In genomic region chr17:8189041-8189710, GRCh38 we compare ENCODE assay signal across 6 cellular contexts. TPM values are rescaled to one million over a fixed set of nuclear protein-coding genes. Genes with fewer than 3 reads are reported as not detected.
DNase-seq lines count a peak whose midpoint lies in the region; ATAC-seq, FAIRE-seq and TF ChIP-seq lines count a peak whose summit lies in the region.

No MANE protein-coding gene starts in this region.

- peaks cover 14% of the 10 kb centered on the region for H3K4me1 Mint-ChIP-seq in activated CD8-positive, alpha-beta T cell treated with anti-CD3 and anti-CD28 coated beads, Interleukin-2, amount 10 ng/mL, durations not matched to agents 7 days and 5 days (ENCODE audit: low read depth)

- TF ChIP-seq POLR2A in GM12892 (IDR thresholded peaks at IDR 0.05; ENCODE audit: low read depth, low read length) = no peak

- no peaks in the 10 kb centered on the region for H3K9me3 Mint-ChIP-seq in activated CD8-positive, alpha-beta T cell treated with anti-CD3 and anti-CD28 coated beads, Interleukin-2, amount 10 ng/mL, durations not matched to agents 7 days and 5 days (ENCODE audit: insufficient read depth)

- no peak for ATAC-seq in activated CD8-positive, alpha-beta T cell treated with anti-CD3 and anti-CD28 coated beads, Interleukin-2, amount 10 ng/mL, durations not matched to agents 7 days and 5 days
- no peak for ATAC-seq in HG02623 (IDR thresholded peaks at IDR 0.05; ENCODE audit: unreplicated experiment)

- peak overlapping the region; percentile 93 for H3K27ac Mint-ChIP-seq in activated CD8-positive, alpha-beta T cell treated with anti-CD3 and anti-CD28 coated beads, Interleukin-2, amount 10 ng/mL, durations not matched to agents 7 days and 5 days

- H3K36me3 Mint-ChIP-seq in activated CD8-positive, alpha-beta T cell treated with anti-CD3 and anti-CD28 coated beads, Interleukin-2, amount 10 ng/mL, durations not matched to agents 7 days and 5 days (ENCODE audit: low read depth) = peaks cover 2% of the 10 kb centered on the region

- POLR2A ChIA-PET in activated CD8-positive, alpha-beta T cell treated with anti-CD3 and anti-CD28 coated beads, Interleukin-2, amount 10 ng/mL, durations not matched to agents 7 days and 5 days (lab: Charles Lee) = interaction anchor here (0.6 to 7.6 kb wide), 12 partner anchors 10 to 65 kb away, joined by 3 to 212 read pairs (median 10); partner anchors contain the start of genes AURKB, CTC1, HES7 and PER1

- no peak for DNase-seq in GM12892 (ENCODE audit: insufficient read length)
- no peak for DNase-seq in activated CD8-positive, alpha-beta T cell treated with anti-CD3 and anti-CD28 coated beads, Interleukin-2, amount 10 ng/mL, durations not matched to agents 7 days and 5 days
- peak; percentile 21 for DNase-seq in kidney tubule cell (ENCODE audit: low spot score)
- DNase-seq in mesenteric fat pad (ENCODE audit: low spot score) = no peak
- DNase-seq in HPDE6-E6E7 (ENCODE audit: extremely low spot score) = no peak

- peak; percentile 48 for FAIRE-seq in GM12892 (lab: Jason Lieb, UNC)

- CTCF ChIA-PET in activated CD8-positive, alpha-beta T cell treated with anti-CD3 and anti-CD28 coated beads, Interleukin-2, amount 10 ng/mL, durations not matched to agents 7 days and 5 days (lab: Charles Lee) = interaction anchor here (0.7 to 4.0 kb wide), 11 partner anchors 9 to 129 kb away, joined by 3 to 34 read pairs (median 5); partner anchors contain the start of genes AURKB, HES7, SLC25A35 and TMEM107

- H3K27me3 Mint-ChIP-seq in activated CD8-positive, alpha-beta T cell treated with anti-CD3 and anti-CD28 coated beads, Interleukin-2, amount 10 ng/mL, durations not matched to agents 7 days and 5 days (ENCODE audit: low read depth) = no peaks in the 10 kb centered on the region

- H3K4me3 Mint-ChIP-seq in activated CD8-positive, alpha-beta T cell treated with anti-CD3 and anti-CD28 coated beads, Interleukin-2, amount 10 ng/mL, durations not matched to agents 7 days and 5 days = no peak overlapping the region

RNA-seq across cellular contexts. Expression of gene BORCS6, which starts 0.8 kb away (rescaled TPM):
- 2.0 TPM for polyA plus RNA-seq in GM12892 (2012; ENCODE audit: missing spikeins)
- 10 to 100 TPM; 12.7 TPM for total RNA-seq in activated CD8-positive, alpha-beta T cell treated with anti-CD3 and anti-CD28 coated beads, Interleukin-2, amount 10 ng/mL, durations not matched to agents 7 days and 5 days
- total RNA-seq in mesenteric fat pad = 5.8 TPM

RNA-seq across cellular contexts. Expression of gene TMEM107, which starts 13.0 kb away (rescaled TPM):
- 22.7 TPM for polyA plus RNA-seq in GM12892 (2012; ENCODE audit: missing spikeins)
- 10 to 100 TPM; 39.6 to 44.1 TPM for total RNA-seq in activated CD8-positive, alpha-beta T cell treated with anti-CD3 and anti-CD28 coated beads, Interleukin-2, amount 10 ng/mL, durations not matched to agents 7 days and 5 days
- total RNA-seq in mesenteric fat pad = 16.3 TPM

RNA-seq across cellular contexts. Expression of gene AURKB, which starts 21.2 kb away (rescaled TPM):
- 62.4 TPM for polyA plus RNA-seq in GM12892 (2012; ENCODE audit: missing spikeins)
- 100 to 1,000 TPM; 182 to 210 TPM for total RNA-seq in activated CD8-positive, alpha-beta T cell treated with anti-CD3 and anti-CD28 coated beads, Interleukin-2, amount 10 ng/mL, durations not matched to agents 7 days and 5 days
- total RNA-seq in mesenteric fat pad = not detected

RNA-seq across cellular contexts. Expression of gene VAMP2, which starts 26.4 kb away (rescaled TPM):
- polyA plus RNA-seq in GM12892 (2012; ENCODE audit: missing spikeins) = 32.1 TPM
- total RNA-seq in activated CD8-positive, alpha-beta T cell treated with anti-CD3 and anti-CD28 coated beads, Interleukin-2, amount 10 ng/mL, durations not matched to agents 7 days and 5 days = 10 to 100 TPM; 56.3 to 56.7 TPM
- 52.4 TPM for total RNA-seq in mesenteric fat pad

RNA-seq across cellular contexts. Expression of gene PER1, which starts 37.0 kb away (rescaled TPM):
- polyA plus RNA-seq in GM12892 (2012; ENCODE audit: missing spikeins) = 11.8 TPM
- total RNA-seq in activated CD8-positive, alpha-beta T cell treated with anti-CD3 and anti-CD28 coated beads, Interleukin-2, amount 10 ng/mL, durations not matched to agents 7 days and 5 days = 10 to 100 TPM; 35.0 to 38.1 TPM
- 316 TPM for total RNA-seq in mesenteric fat pad

Comparison
In these comparisons a context has a peak if more than half of its experiments do, and no peak if none do; other contexts are left out.
1. RNA of gene AURKB, which starts 21.2 kb away (total RNA-seq): 182 to 210 TPM in activated CD8-positive, alpha-beta T cell treated with anti-CD3 and anti-CD28 coated beads, Interleukin-2, amount 10 ng/mL, durations not matched to agents 7 days and 5 days; not detected in mesenteric fat pad (single experiment); every median in the first group is over 100 times any median in the second.